ENCODE assay signal across 8 cellular contexts in genomic region chr6:42781811-42782688, GRCh38. TPM values are rescaled to one million over a fixed set of nuclear protein-coding genes. Genes with fewer than 3 reads are reported as not detected.
DNase-seq lines count a peak whose midpoint lies in the region; ATAC-seq and TF ChIP-seq lines count a peak whose summit lies in the region.

BICRAL (plus strand) TSS chr6:42782052; CDS start chr6:42822023, 39,971 bp downstream.

- H3K4me3 ChIP-seq in AG04449 (ENCODE audit: low read depth, low read length) (peak within 1 kb of the TSS; percentile 76), choroid plexus epithelial cell (ENCODE audit: low read depth, low read length) (peak within 1 kb of the TSS; percentile 91)

- peak within 1 kb of the TSS; percentile 99 for H3K27ac ChIP-seq in layer of hippocampus (ENCODE audit: low read depth, low read length)

- TF ChIP-seq CTCF in AG04449 (IDR thresholded peaks at IDR 0.05; ENCODE audit: insufficient read depth, low read length, missing control alignments), result no peak
- TF ChIP-seq CTCF in choroid plexus epithelial cell (conservative IDR thresholded peaks at IDR 0.05; ENCODE audit: low read depth, low read length), result no peak

- CTCF ChIA-PET in AG04449 (lab: Yijun Ruan, JAX), result interaction anchor here (1.2 kb wide), 1 partner anchor 120 kb away, joined by 4 read pairs; no protein-coding TSS in a partner anchor

- POLR2A ChIA-PET in AG04449 (lab: Yijun Ruan, JAX), result interaction anchor here (1.0 to 3.4 kb wide), 9 partner anchors 11 to 217 kb away, joined by 3 to 26 read pairs (median 4); partner anchors contain the start of genes RPL7L1 and TBCC

- no peak for DNase-seq in AG04449 (ENCODE audit: low read depth, low spot score)
- peak; percentile 90 for DNase-seq in H4 (ENCODE audit: low spot score)
- DNase-seq in NCI-H510A (lab: John Stamatoyannopoulos, UW), result peak; percentile 57
- peak; percentile 82 for DNase-seq in activated CD4-positive, alpha-beta T cell treated with anti-CD3 and anti-CD28 coated beads for 48 hours
- peak; percentile 91 for DNase-seq in choroid plexus epithelial cell (ENCODE audit: low read depth)
- peak; percentile 42 to 54 for DNase-seq in stimulated activated CD4-positive, alpha-beta T cell treated with anti-CD3 and anti-CD28 coated beads, Interleukin-15, amount 100 ng/mL, for 48 hours (ENCODE audit: low read depth in 2 of 2)

- no peak for ATAC-seq in HG03196 (IDR thresholded peaks at IDR 0.05; ENCODE audit: unreplicated experiment)

- no peaks in the 10 kb centered on the region for H3K27me3 ChIP-seq in layer of hippocampus (ENCODE audit: control insufficient read depth, insufficient read depth, low read length)

RNA-seq across cellular contexts. Expression of gene BICRAL, which starts in this region (rescaled TPM):
- total RNA-seq in H4 (2014; rRNA removed; shearing (Covaris generic)), result 2.3 and 3.4 TPM in 2 replicates
